ENCODE assay signal across 1 cellular context in the genomic region with DNA sequence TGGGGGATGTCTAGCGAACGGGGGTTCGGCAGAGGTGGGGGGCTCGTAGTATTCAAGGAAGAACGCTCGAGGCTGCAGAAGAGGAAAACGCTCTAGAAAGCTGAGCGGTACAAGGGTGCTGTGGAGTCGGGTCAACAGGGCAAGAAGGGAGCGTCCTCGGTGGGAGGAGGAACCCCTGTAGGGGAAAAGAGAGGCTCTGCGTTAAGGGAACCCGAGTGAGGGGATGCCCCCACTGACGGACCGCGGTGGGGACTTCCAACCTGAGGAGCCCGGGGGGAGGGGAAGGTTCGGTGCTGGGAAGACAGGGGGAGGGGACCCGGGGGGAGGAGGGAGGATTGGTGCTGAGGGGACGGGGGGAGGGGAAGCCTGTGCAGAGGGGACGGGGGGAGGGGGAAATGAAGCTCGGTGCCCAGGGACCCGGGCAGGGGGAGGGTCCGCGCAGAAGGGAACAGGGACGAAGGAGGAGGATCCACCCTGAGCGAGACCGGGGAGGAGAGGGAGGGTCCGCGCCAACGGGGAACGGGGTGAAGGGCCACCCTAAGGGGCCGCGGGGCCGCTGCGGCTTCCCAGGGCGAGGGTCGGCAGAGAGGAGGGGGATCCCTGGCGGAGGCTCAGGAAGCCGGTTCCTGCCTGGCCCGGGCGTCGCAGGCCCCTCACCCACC.
TF ChIP-seq lines count a peak whose summit lies in the region.

No MANE protein-coding gene starts in this region.

TF ChIP-seq in SK-N-SH treated with all-trans-retinoic acid at 6 μM for 48 hours, 23 proteins besides CTCF, POLR2A, EP300 and RAD21 (continued from another document):
- no peak for TF ChIP-seq CSRNP3 (CRISPR knock-in tag; IDR thresholded peaks at IDR 0.05)
- no peak for TF ChIP-seq TCF4 (CRISPR knock-in tag; IDR thresholded peaks at IDR 0.05; ENCODE audit: borderline replicate concordance)
- TF ChIP-seq ZFP3 (CRISPR knock-in tag; IDR thresholded peaks at IDR 0.05) = no peak
- no peak for TF ChIP-seq CSDC2 (CRISPR knock-in tag; IDR thresholded peaks at IDR 0.05)
- TF ChIP-seq ZC3H10 (CRISPR knock-in tag; IDR thresholded peaks at IDR 0.05) = no peak
- no peak for TF ChIP-seq BACH2 (CRISPR knock-in tag; IDR thresholded peaks at IDR 0.05; ENCODE audit: borderline replicate concordance)
